9 cellular contexts compared by ENCODE assay signal in the genomic region with DNA sequence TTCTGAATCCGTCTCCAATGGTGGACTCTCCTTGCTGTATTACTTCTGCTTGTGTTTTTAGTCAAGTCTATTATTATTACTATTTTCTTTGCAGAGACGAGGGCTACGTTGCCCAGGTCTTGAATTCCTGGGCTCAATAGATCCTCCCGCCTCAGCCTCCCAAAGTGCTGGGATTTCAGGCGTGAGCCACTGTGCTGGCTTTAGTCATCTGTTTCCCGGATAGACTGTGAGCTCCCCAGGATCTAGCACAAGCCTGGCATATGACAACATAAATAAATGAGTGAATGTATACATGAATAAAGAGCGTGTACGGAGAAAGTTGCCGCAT. TPM values are rescaled to one million over a fixed set of nuclear protein-coding genes. Genes with fewer than 3 reads are reported as not detected.
DNase-seq lines count a peak whose midpoint lies in the region; ATAC-seq, FAIRE-seq and TF ChIP-seq lines count a peak whose summit lies in the region.
"Had no signal": no experiment of that assay in that cellular context is flagged by ENCODE, and none has a peak within 500 bp of the region (broad histone marks: within the 10 kb centered on the region; RNA-seq: fewer than 3 reads in every experiment).

No MANE protein-coding gene starts in this region.

- peak overlapping the region; percentile 91 for H3K27ac ChIP-seq in SJCRH30
- H3K27ac ChIP-seq in foreskin keratinocyte = peak overlapping the region; percentile 13

- H3K27me3 ChIP-seq in SJCRH30 (no peaks in the 10 kb centered on the region), foreskin keratinocyte (no peaks in the 10 kb centered on the region), skeletal muscle satellite cell (ENCODE audit: control insufficient read depth, insufficient read depth, low read length) (no peaks in the 10 kb centered on the region)

- H3K4me2 ChIP-seq in skeletal muscle satellite cell (ENCODE audit: low read length) = peak overlapping the region; percentile 88

- TF ChIP-seq POLR2A in GM12891 (IDR thresholded peaks at IDR 0.05; ENCODE audit: low read depth, low read length) = no peak

- H3K36me3 ChIP-seq in SJCRH30 (peaks cover 9% of the 10 kb centered on the region), skeletal muscle satellite cell (ENCODE audit: insufficient read depth, low read length) (no peaks in the 10 kb centered on the region)

- no peaks in the 10 kb centered on the region for H3K9me3 ChIP-seq in SJCRH30 (replicated peaks)
- H3K9me3 ChIP-seq in skeletal muscle satellite cell (replicated peaks; ENCODE audit: low read length) = no peaks in the 10 kb centered on the region

- H3K4me3 ChIP-seq in SJCRH30 = peak overlapping the region; percentile 88
- peak overlapping the region; percentile 89 for H3K4me3 ChIP-seq in skeletal muscle satellite cell (ENCODE audit: low read length)

- no peak for TF ChIP-seq CTCF in foreskin keratinocyte (conservative IDR thresholded peaks at IDR 0.05)

- DNase-seq in NCI-H2029 treated with DMSO at 0.1 percent for 48 hours (lab: John Stamatoyannopoulos, UW) = peak; percentile 50
- no peak for DNase-seq in NCI-H2029 (lab: John Stamatoyannopoulos, UW)
- DNase-seq in SJCRH30 = no peak
- DNase-seq in foreskin keratinocyte = no peak
- DNase-seq in GM12891 (ENCODE audit: insufficient read length, low spot score) = no peak
- DNase-seq in SW 1271 (lab: John Stamatoyannopoulos, UW) = no peak
- DNase-seq in AG08395 (ENCODE audit: low spot score) = no peak

- peak overlapping the region; percentile 89 for H3K9ac ChIP-seq in skeletal muscle satellite cell (ENCODE audit: low read depth, low read length)

- H3K4me1 ChIP-seq in SJCRH30 (no peaks in the 10 kb centered on the region), foreskin keratinocyte (peaks cover 11% of the 10 kb centered on the region), skeletal muscle satellite cell (ENCODE audit: control insufficient read depth, insufficient read depth, low read length) (peaks cover 10% of the 10 kb centered on the region)

- no peak for FAIRE-seq in GM12891 (lab: Jason Lieb, UNC)
- FAIRE-seq: A204.1 had no signal

- ATAC-seq in foreskin keratinocyte = peak; percentile 65

TF ChIP-seq in GM12891, 5 proteins besides CTCF, POLR2A, EP300 and RAD21:
- TF ChIP-seq SPI1 (IDR thresholded peaks at IDR 0.05; ENCODE audit: low read depth, low read length) (no peak), PAX5 (IDR thresholded peaks at IDR 0.05; ENCODE audit: insufficient read depth, low read length, severe bottlenecking) (no peak), POU2F2 (IDR thresholded peaks at IDR 0.05; ENCODE audit: low read depth, low read length) (no peak), POLR2AphosphoS5 (IDR thresholded peaks at IDR 0.05; ENCODE audit: low read depth, low read length) (no peak), TAF1 (IDR thresholded peaks at IDR 0.05; ENCODE audit: low read depth, low read length) (no peak)

RNA-seq across cellular contexts. Expression of a gene that starts 0.4 kb away (rescaled TPM):
- 84.0 and 102 TPM in 2 replicates for total RNA-seq in SJCRH30 (2014; rRNA removed; shearing (Covaris generic))
- 38.4 and 47.1 TPM in 2 replicates for total RNA-seq in foreskin keratinocyte
- 15.0 and 19.7 TPM in 2 replicates for polyA plus RNA-seq in foreskin keratinocyte
- 15.9 and 17.5 TPM in 2 replicates for total RNA-seq in skeletal muscle satellite cell (2012; rRNA removed)
- polyA plus RNA-seq in GM12891 (2012; ENCODE audit: low read depth, missing spikeins) = 44.9 TPM

RNA-seq across cellular contexts. Expression of a gene that starts 19.8 kb away (rescaled TPM):
- total RNA-seq in SJCRH30 (2014; rRNA removed; shearing (Covaris generic)) = 27.5 and 31.4 TPM in 2 replicates
- total RNA-seq in foreskin keratinocyte = 22.7 and 23.0 TPM in 2 replicates
- polyA plus RNA-seq in foreskin keratinocyte = 29.3 and 29.6 TPM in 2 replicates
- total RNA-seq in skeletal muscle satellite cell (2012; rRNA removed) = 26.2 and 27.9 TPM in 2 replicates
- 30.2 TPM for polyA plus RNA-seq in GM12891 (2012; ENCODE audit: low read depth, missing spikeins)
